Comparison of ENCODE assay signal across 16 cellular contexts in genomic region chr13:112638919-112639318, GRCh38.
"Had no signal": no experiment of that assay in that cellular context is flagged by ENCODE, and none has a peak within 500 bp of the region (broad histone marks: within the 10 kb centered on the region; RNA-seq: fewer than 3 reads in every experiment).

No MANE protein-coding gene starts in this region.

- H3K27ac ChIP-seq: ascending aorta, breast epithelium, gastroesophageal sphincter, heart right ventricle, neutrophil, parathyroid adenoma, thoracic aorta, uterus had no signal

- H3K27ac Mint-ChIP-seq: activated T-helper 17 cell treated with anti-CD3 and anti-CD28 coated beads, Interleukin-2, amount 50 U/mL, for 72 hours; stimulated activated effector memory CD8-positive, alpha-beta T cell treated with anti-CD3 and anti-CD28 coated beads, Interleukin-12 subunit alpha, Interleukin-12 subunit beta, amount 100 ng/mL, for 72 hours had no signal

- H3K4me3 ChIP-seq: ascending aorta, breast epithelium, gastroesophageal sphincter, heart right ventricle, thoracic aorta, uterus had no signal

- DNase-seq: activated naive CD4-positive, alpha-beta T cell treated with Interleukin-2 at 50 U/mL for 16 hours; dermis blood vessel endothelial cell; erythroblast; heart right ventricle; naive thymus-derived CD8-positive, alpha-beta T cell; T-helper 9 cell had no signal

- H3K79me2 ChIP-seq: parathyroid adenoma had no signal

- H3K36me3 Mint-ChIP-seq: naive thymus-derived CD8-positive, alpha-beta T cell; stimulated activated effector memory CD8-positive, alpha-beta T cell treated with anti-CD3 and anti-CD28 coated beads, Interleukin-12 subunit alpha, Interleukin-12 subunit beta, amount 100 ng/mL, for 72 hours had no signal

- H3K4me1 Mint-ChIP-seq: activated T-helper 17 cell treated with anti-CD3 and anti-CD28 coated beads, Interleukin-2, amount 50 U/mL, for 72 hours; stimulated activated effector memory CD8-positive, alpha-beta T cell treated with anti-CD3 and anti-CD28 coated beads, Interleukin-12 subunit alpha, Interleukin-12 subunit beta, amount 100 ng/mL, for 72 hours had no signal

- H3K9me3 Mint-ChIP-seq: activated T-helper 17 cell treated with anti-CD3 and anti-CD28 coated beads, Interleukin-2, amount 50 U/mL, for 72 hours; naive thymus-derived CD8-positive, alpha-beta T cell; stimulated activated effector memory CD8-positive, alpha-beta T cell treated with anti-CD3 and anti-CD28 coated beads, Interleukin-12 subunit alpha, Interleukin-12 subunit beta, amount 100 ng/mL, for 72 hours had no signal

- H3K9ac ChIP-seq: parathyroid adenoma had no signal

- H3K36me3 ChIP-seq: ascending aorta, breast epithelium, gastroesophageal sphincter, heart right ventricle, neutrophil, thoracic aorta, uterus had no signal

- ATAC-seq: activated CD4-positive, CD25-positive, alpha-beta regulatory T cell treated with anti-CD3 and anti-CD28 coated beads, Interleukin-2, amount 50 U/mL, for 24 hours; activated T-helper 17 cell treated with anti-CD3 and anti-CD28 coated beads, Interleukin-2, amount 50 U/mL, for 72 hours; gastroesophageal sphincter; heart right ventricle; naive thymus-derived CD8-positive, alpha-beta T cell; stimulated activated effector memory CD8-positive, alpha-beta T cell treated with anti-CD3 and anti-CD28 coated beads, Interleukin-12 subunit alpha, Interleukin-12 subunit beta, amount 100 ng/mL, for 72 hours had no signal

- H3K4me1 ChIP-seq: breast epithelium, uterus had no signal

- H3K27me3 ChIP-seq: ascending aorta, uterus had no signal

- H3K9me3 ChIP-seq: ascending aorta, breast epithelium, gastroesophageal sphincter, heart right ventricle, neutrophil, thoracic aorta, uterus had no signal

- H3K4me3 Mint-ChIP-seq: activated T-helper 17 cell treated with anti-CD3 and anti-CD28 coated beads, Interleukin-2, amount 50 U/mL, for 72 hours; stimulated activated effector memory CD8-positive, alpha-beta T cell treated with anti-CD3 and anti-CD28 coated beads, Interleukin-12 subunit alpha, Interleukin-12 subunit beta, amount 100 ng/mL, for 72 hours had no signal
